26 cellular contexts compared by ENCODE assay signal in the genomic region with DNA sequence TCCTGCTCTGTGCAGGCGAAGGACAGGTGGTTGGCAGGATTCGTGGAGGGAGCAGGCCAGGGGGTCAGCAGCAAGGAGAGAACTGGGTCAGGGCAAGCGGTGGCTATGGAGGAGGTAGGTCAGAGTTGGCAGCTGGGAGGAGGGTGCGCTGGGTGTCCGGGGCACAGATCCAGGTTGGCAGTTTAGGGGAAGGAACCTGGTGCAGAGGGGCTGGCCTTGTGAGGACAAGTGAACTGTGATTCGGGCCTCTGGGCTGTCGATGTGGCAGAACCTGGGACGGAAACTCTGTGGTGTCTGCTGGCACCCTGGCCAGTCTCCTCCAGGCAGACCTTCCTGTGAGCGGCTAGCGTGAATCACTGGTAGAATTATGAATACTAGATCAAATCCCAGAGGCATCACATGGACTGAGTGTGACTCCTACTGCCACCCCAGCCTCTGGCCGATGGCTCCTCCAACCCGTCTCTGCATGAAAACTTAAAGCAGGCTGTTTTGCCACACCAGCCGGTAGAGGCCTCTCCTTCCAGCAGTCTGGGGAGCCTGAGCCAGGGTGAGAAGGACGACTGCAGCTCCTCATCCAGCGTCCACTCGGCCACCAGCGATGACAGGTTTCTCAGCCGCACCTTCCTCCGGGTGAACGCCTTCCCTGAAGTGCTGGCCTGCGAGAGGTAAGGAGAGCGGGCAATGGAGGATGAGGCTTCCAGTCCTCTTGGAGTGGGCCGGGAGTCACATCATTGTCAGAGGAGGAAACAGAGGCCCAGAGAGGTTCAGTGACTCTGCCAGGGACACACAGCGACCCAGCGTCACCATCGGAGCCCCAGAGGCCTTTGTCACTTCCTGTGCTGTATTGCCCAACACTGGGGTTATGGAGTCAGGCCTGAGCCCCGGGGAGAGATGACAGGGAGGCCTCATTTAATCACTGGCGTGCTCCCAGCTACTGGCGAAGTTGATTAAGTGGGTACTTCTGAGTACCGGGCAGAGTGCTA. TPM values are rescaled to one million over a fixed set of nuclear protein-coding genes. Genes with fewer than 3 reads are reported as not detected.
A peak's percentile ranks its signal among the peaks of the same experiment; 100 is the strongest.
DNase-seq lines count a peak whose midpoint lies in the region; ATAC-seq, FAIRE-seq and TF ChIP-seq lines count a peak whose summit lies in the region.
"Had no signal": no experiment of that assay in that cellular context is flagged by ENCODE, and none has a peak within 500 bp of the region (broad histone marks: within the 10 kb centered on the region; RNA-seq: fewer than 3 reads in every experiment).

No MANE protein-coding gene starts in this region.

- H3K79me2 ChIP-seq in ACC112 (ENCODE audit: control insufficient read depth, insufficient read depth, low read length, unreplicated experiment), result peaks cover 18% of the 10 kb centered on the region
- no peaks in the 10 kb centered on the region for H3K79me2 ChIP-seq in HepG2 (ENCODE audit: insufficient read depth, low read length)

- DNase-seq in GM10248 (ENCODE audit: extremely low spot score) (peak; percentile 6), ascending aorta (ENCODE audit: low spot score in 2 of 2) (peak; percentile 59 to 82), HepG2 (ENCODE audit: low spot score) (no peak), GDM1 (lab: John Stamatoyannopoulos, UW) (no peak), H54 (ENCODE audit: insufficient read length, low spot score) (no peak), AG20443 (ENCODE audit: low spot score) (no peak)
- DNase-seq: activated CD4-positive, alpha-beta T cell treated with anti-CD3 and anti-CD28 coated beads for 4 hours; activated T-cell treated with anti-CD3 and anti-CD28 coated beads, Interleukin-2, amount 50 U/mL, for 48 hours; HCEC 1CT; KG1; MM.1S; NCI-H146; nephron progenitor cell; pancreas; SK-N-SH; spleen; stimulated activated CD4-positive, alpha-beta T cell treated with anti-CD3 and anti-CD28 coated beads, Interleukin-2, amount 100 ng/mL, for 48 hours; T-helper 2 cell had no signal

- ATAC-seq in HepG2, result no peak
- ATAC-seq in GM18870 (IDR thresholded peaks at IDR 0.05; ENCODE audit: unreplicated experiment), result no peak
- ATAC-seq: pancreas had no signal

- no peak overlapping the region for H3K4me2 ChIP-seq in HepG2 (ENCODE audit: low read depth, low read length)
- H3K4me2 ChIP-seq: SK-N-SH had no signal

- H3K27ac ChIP-seq in ACC112 (ENCODE audit: low read depth, low read length) (peak overlapping the region; percentile 13; the same call in 1 of the 2 replicates), ascending aorta (peak overlapping the region; percentile 82 to 85), HepG2 (ENCODE audit: extremely low read length, insufficient read depth, low read length) (no peak overlapping the region)
- H3K27ac ChIP-seq: C4-2B, pancreas, spleen, upper lobe of left lung had no signal

- no peak for TF ChIP-seq RAD21 in HepG2 (CRISPR knock-in tag; IDR thresholded peaks at IDR 0.05)

- no peak overlapping the region for H3K9ac ChIP-seq in HepG2 (ENCODE audit: insufficient read depth, low read depth, low read length)
- H3K9ac ChIP-seq: SK-N-SH had no signal

- H3K4me3 ChIP-seq in ACC112 (ENCODE audit: low read depth, low read length) (no peak overlapping the region), ascending aorta (no peak overlapping the region), HepG2 (replicated peaks in 1 of 3; ENCODE audit: insufficient read depth in 1 of 3, low read depth in 2 of 3, low read length in 3 of 3) (no peak overlapping the region)
- H3K4me3 ChIP-seq: lung, pancreas, spleen, upper lobe of left lung had no signal

- TF ChIP-seq CTCF in GM10248 (IDR thresholded peaks at IDR 0.05; ENCODE audit: control extremely low read depth, extremely low read depth, low read depth, missing control alignments) (no peak), ascending aorta (IDR thresholded peaks at IDR 0.05) (no peak), HepG2 (CRISPR knock-in tag; IDR thresholded peaks at IDR 0.05) (no peak)

- CTCF ChIA-PET in GM10248 (lab: Yijun Ruan, JAX) (no interaction called here), HepG2 (lab: Yijun Ruan, JAX; ENCODE audit: low intra/inter-chr PET ratio, low total read pairs) (no interaction called here)

- no peaks in the 10 kb centered on the region for H4K20me1 ChIP-seq in HepG2 (ENCODE audit: insufficient read depth, low read length)

- H2AFZ ChIP-seq in ACC112 (ENCODE audit: low read length, unreplicated experiment), result no peak overlapping the region
- H2AFZ ChIP-seq in HepG2 (ENCODE audit: low read length), result no peak overlapping the region

- WGBS in HepG2 (ENCODE audit: low lambda C conversion rate), result 94% methylated on average over 20 of the region's 30 CpGs

- BruUV-seq in HepG2 (replicated peaks; lab: Mats Ljungman, UMichigan), result no TSS peak

- FAIRE-seq in HepG2 (lab: Jason Lieb, UNC) (no peak), H54 (lab: Jason Lieb, UNC) (no peak)
- FAIRE-seq: keratinocyte, pancreas had no signal

- H3K27me3 ChIP-seq in ACC112 (ENCODE audit: insufficient read depth, low read length) (no peaks in the 10 kb centered on the region), ascending aorta (no peaks in the 10 kb centered on the region), HepG2 (ENCODE audit: control insufficient read depth in 1 of 2, insufficient read depth in 2 of 2, low read length in 2 of 2) (no peaks in the 10 kb centered on the region)
- H3K27me3 ChIP-seq: pancreas, spleen, upper lobe of left lung had no signal

- no peak for TF ChIP-seq EP300 in HepG2 (IDR thresholded peaks at IDR 0.05; ENCODE audit: low read depth in 2 of 2, low read length in 2 of 2)
- no peak for TF ChIP-seq EP300 in HepG2 (CRISPR knock-in tag; IDR thresholded peaks at IDR 0.05; ENCODE audit: borderline replicate concordance)

- POLR2A ChIA-PET in GM10248 (lab: Yijun Ruan, JAX) (no interaction called here), HepG2 (lab: Yijun Ruan, JAX) (no interaction called here)

- intact Hi-C loops in ascending aorta (cut with DNase I) (loop anchor here (1.0 to 2.0 kb wide), 2 partner anchors 16 to 21 kb away; no protein-coding TSS in a partner anchor), HepG2 (cut with micrococcal nuclease; ENCODE audit: unreplicated experiment) (no loop called here)

- peaks cover 10% of the 10 kb centered on the region for H3K4me1 ChIP-seq in ACC112 (ENCODE audit: control insufficient read depth, insufficient read depth, low read length, unreplicated experiment)
- peaks cover 4 to 20% of the 10 kb centered on the region in 2 donors for H3K4me1 ChIP-seq in ascending aorta
- H3K4me1 ChIP-seq in HepG2 (ENCODE audit: insufficient read depth, low read length), result no peaks in the 10 kb centered on the region
- H3K4me1 ChIP-seq: pancreas, spleen, upper lobe of left lung had no signal

- TF ChIP-seq POLR2A in HepG2 (IDR thresholded peaks at IDR 0.05; ENCODE audit: insufficient read depth in 1 of 2, low read depth in 2 of 2, low read length in 2 of 2), result no peak
- TF ChIP-seq POLR2A in H54 (IDR thresholded peaks at IDR 0.05; ENCODE audit: low read depth, low read length), result no peak

- peaks cover 27% of the 10 kb centered on the region for H3K36me3 ChIP-seq in ACC112 (ENCODE audit: insufficient read depth, low read length)
- H3K36me3 ChIP-seq in ascending aorta, result peaks cover 14 to 34% of the 10 kb centered on the region in 2 donors
- peaks cover 14 to 64% of the 10 kb centered on the region in 2 experiments; a peak in 4 of 5 replicates for H3K36me3 ChIP-seq in HepG2 (replicated peaks in 1 of 2; ENCODE audit: control insufficient read depth in 1 of 2, insufficient read depth in 2 of 2, low read length in 2 of 2)

- in situ Hi-C loops in HepG2 (cut with HindIII; ENCODE audit: extremely low pct_ligation_motif_present, low pct_unique_long_range_greater_than_20kb), result no loop called here

- H3K9me3 ChIP-seq in ascending aorta (no peaks in the 10 kb centered on the region), HepG2 (ENCODE audit: low read length) (no peaks in the 10 kb centered on the region)
- H3K9me3 ChIP-seq: pancreas, SK-N-SH, spleen, upper lobe of left lung had no signal

RNA-seq across cellular contexts. Expression of a gene that starts 20.3 kb away (rescaled TPM):
- total RNA-seq in ascending aorta, result 39.3 TPM
- total RNA-seq in HepG2 (2016; rRNA removed; fragmentation: Illumina TruSeq; extraction: Trizol), result 2.8 and 4.9 TPM in 2 replicates
- total RNA-seq in HepG2 (2016; cell fraction: cytosol; rRNA removed; fragmentation: Illumina TruSeq; extraction: Trizol; ENCODE audit: low read depth), result 1.3 and 1.5 TPM in 2 replicates
- 2.3 and 4.9 TPM in 2 replicates for total RNA-seq in HepG2 (2016; cell fraction: insoluble cytoplasmic fraction; rRNA removed; fragmentation: Illumina TruSeq; extraction: Trizol)
- total RNA-seq in HepG2 (2016; cell fraction: membrane; rRNA removed; fragmentation: Illumina TruSeq; extraction: Trizol), result 3.0 and 3.1 TPM in 2 replicates
- 8.1 and 10.9 TPM in 2 replicates for total RNA-seq in HepG2 (2016; cell fraction: nucleus; rRNA removed; fragmentation: Illumina TruSeq; extraction: Trizol)
- 3.1 and 3.5 TPM in 2 replicates for polyA plus RNA-seq in HepG2 (2011; rRNA removed)
- polyA plus RNA-seq in HepG2 (2011; cell fraction: cytosol; rRNA removed), result 1.7 and 2.1 TPM in 2 replicates
- 17.7 and 18.7 TPM in 2 replicates for polyA plus RNA-seq in HepG2 (2011; cell fraction: nucleus; rRNA removed)
- 2.0 and 3.0 TPM in 2 replicates for polyA plus RNA-seq in HepG2 (2012)
- polyA plus RNA-seq in HepG2 (2016; cell fraction: cytosol; fragmentation: Illumina TruSeq; extraction: Trizol; ENCODE audit: low read depth), result 0.61 and 0.63 TPM in 2 replicates
- polyA plus RNA-seq in HepG2 (2016; cell fraction: insoluble cytoplasmic fraction; fragmentation: Illumina TruSeq; extraction: Trizol; ENCODE audit: low read depth), result 1.6 and 2.2 TPM in 2 replicates
- polyA plus RNA-seq in HepG2 (2016; cell fraction: membrane; fragmentation: Illumina TruSeq; extraction: Trizol; ENCODE audit: low read depth), result 1.1 and 1.2 TPM in 2 replicates
- 8.1 and 10.6 TPM in 2 replicates for polyA plus RNA-seq in HepG2 (2016; cell fraction: nucleus; fragmentation: Illumina TruSeq; extraction: Trizol; ENCODE audit: insufficient read depth, low read depth)
- polyA minus RNA-seq in HepG2 (2011; rRNA and poly(A)+ RNA removed; ENCODE audit: low replicate concordance), result 1.2 and 6.0 TPM in 2 replicates
- 2.5 and 3.3 TPM in 2 replicates for polyA minus RNA-seq in HepG2 (2011; cell fraction: cytosol; rRNA and poly(A)+ RNA removed)
- polyA minus RNA-seq in HepG2 (2011; cell fraction: nucleus; rRNA and poly(A)+ RNA removed), result 15.0 and 17.3 TPM in 2 replicates

RNA-seq across cellular contexts. Expression of a gene that starts 22.9 kb away (rescaled TPM):
- 5.7 TPM for total RNA-seq in ascending aorta
- not detected in 2 replicates for total RNA-seq in HepG2 (2016; rRNA removed; fragmentation: Illumina TruSeq; extraction: Trizol)
- total RNA-seq in HepG2 (2016; cell fraction: cytosol; rRNA removed; fragmentation: Illumina TruSeq; extraction: Trizol; ENCODE audit: low read depth), result not detected in 2 replicates
- not detected in 2 replicates for total RNA-seq in HepG2 (2016; cell fraction: insoluble cytoplasmic fraction; rRNA removed; fragmentation: Illumina TruSeq; extraction: Trizol)
- total RNA-seq in HepG2 (2016; cell fraction: membrane; rRNA removed; fragmentation: Illumina TruSeq; extraction: Trizol), result not detected in 2 replicates
- total RNA-seq in HepG2 (2016; cell fraction: nucleus; rRNA removed; fragmentation: Illumina TruSeq; extraction: Trizol), result not detected in 2 replicates
- not detected in 2 replicates for polyA plus RNA-seq in HepG2 (2011; rRNA removed)
- not detected in 2 replicates for polyA plus RNA-seq in HepG2 (2011; cell fraction: cytosol; rRNA removed)
- not detected in 2 replicates for polyA plus RNA-seq in HepG2 (2011; cell fraction: nucleus; rRNA removed)
- polyA plus RNA-seq in HepG2 (2012), result not detected in 2 replicates
- not detected in 2 replicates for polyA plus RNA-seq in HepG2 (2016; cell fraction: cytosol; fragmentation: Illumina TruSeq; extraction: Trizol; ENCODE audit: low read depth)
- polyA plus RNA-seq in HepG2 (2016; cell fraction: insoluble cytoplasmic fraction; fragmentation: Illumina TruSeq; extraction: Trizol; ENCODE audit: low read depth), result not detected in 2 replicates
- not detected in 2 replicates for polyA plus RNA-seq in HepG2 (2016; cell fraction: membrane; fragmentation: Illumina TruSeq; extraction: Trizol; ENCODE audit: low read depth)
- not detected in 2 replicates for polyA plus RNA-seq in HepG2 (2016; cell fraction: nucleus; fragmentation: Illumina TruSeq; extraction: Trizol; ENCODE audit: insufficient read depth, low read depth)
- polyA minus RNA-seq in HepG2 (2011; rRNA and poly(A)+ RNA removed; ENCODE audit: low replicate concordance), result not detected in 2 replicates
- not detected in 2 replicates for polyA minus RNA-seq in HepG2 (2011; cell fraction: cytosol; rRNA and poly(A)+ RNA removed)
- not detected in 2 replicates for polyA minus RNA-seq in HepG2 (2011; cell fraction: nucleus; rRNA and poly(A)+ RNA removed)
- total RNA-seq: HT1080, NCI-H460 had no signal
- polyA plus RNA-seq: SK-N-SH had no signal

Comparison
In these comparisons a context has a peak if more than half of its experiments do, and no peak if none do; other contexts are left out.
1. DNase-seq: peak in GM10248 (single experiment) and ascending aorta (2 of 2); none in HepG2 (single experiment), GDM1 (single experiment), H54 (single experiment) and AG20443 (single experiment).